1 cellular context compared by ENCODE assay signal in the genomic region with DNA sequence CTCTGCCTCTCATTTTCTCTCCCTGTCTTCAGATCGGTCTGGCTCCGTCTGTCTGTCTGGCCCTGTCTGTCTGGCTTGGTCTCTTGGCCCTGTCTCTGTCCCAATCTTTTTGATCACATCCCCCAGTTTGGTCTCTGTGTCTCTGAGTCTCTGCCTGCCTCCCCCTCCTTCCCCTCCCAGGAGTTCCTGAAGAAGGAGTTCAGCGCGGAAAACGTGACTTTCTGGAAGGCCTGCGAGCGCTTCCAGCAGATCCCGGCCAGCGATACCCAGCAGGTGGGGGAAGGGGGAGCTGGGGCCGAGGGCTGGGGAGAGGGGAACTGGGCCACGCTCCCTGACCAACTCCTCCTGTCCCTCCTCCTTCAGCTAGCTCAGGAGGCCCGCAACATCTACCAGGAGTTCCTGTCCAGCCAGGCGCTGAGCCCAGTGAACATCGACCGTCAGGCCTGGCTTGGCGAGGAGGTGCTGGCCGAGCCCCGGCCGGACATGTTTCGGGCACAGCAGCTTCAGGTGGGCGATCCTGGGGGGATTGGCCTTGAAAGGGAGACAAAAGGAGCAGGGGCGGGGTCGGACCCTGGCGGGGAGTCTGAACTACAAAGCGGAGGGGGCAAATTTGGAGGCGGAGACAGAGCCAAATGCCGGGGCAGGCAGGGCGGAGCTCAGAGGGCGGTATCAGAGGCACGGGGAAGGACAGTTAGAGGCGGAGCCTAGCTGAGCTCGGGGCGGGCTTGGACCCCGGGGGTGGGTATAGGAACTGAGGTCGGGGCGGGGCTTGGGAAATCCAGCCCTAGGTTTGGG.
TF ChIP-seq lines count a peak whose summit lies in the region.

No MANE protein-coding gene starts in this region.

TF ChIP-seq in K562, 482 proteins besides CTCF, POLR2A, EP300 and RAD21 (continued from another document and continues in another):
- TF ChIP-seq, protein P1, sequence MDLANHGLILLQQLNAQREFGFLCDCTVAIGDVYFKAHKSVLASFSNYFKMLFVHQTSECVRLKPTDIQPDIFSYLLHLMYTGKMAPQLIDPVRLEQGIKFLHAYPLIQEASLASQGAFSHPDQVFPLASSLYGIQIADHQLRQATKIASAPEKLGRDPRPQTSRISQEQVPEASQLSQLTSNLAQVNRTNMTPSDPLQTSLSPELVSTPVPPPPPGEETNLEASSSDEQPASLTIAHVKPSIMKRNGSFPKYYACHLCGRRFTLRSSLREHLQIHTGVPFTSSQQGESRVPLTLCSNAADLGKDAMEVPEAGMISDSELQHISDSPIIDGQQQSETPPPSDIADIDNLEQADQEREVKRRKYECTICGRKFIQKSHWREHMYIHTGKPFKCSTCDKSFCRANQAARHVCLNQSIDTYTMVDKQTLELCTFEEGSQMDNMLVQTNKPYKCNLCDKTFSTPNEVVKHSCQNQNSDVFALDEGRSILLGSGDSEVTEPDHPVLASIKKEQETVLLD (IDR thresholded peaks at IDR 0.05), result 0 out of 2 replicates have a peak, but pooled peaks have one; percentile 39
- no peak for TF ChIP-seq ZFP36 (IDR thresholded peaks at IDR 0.05; ENCODE audit: low read depth, low read length, partially characterized antibody)
- TF ChIP-seq MYNN (IDR thresholded peaks at IDR 0.05), result 0 out of 2 replicates have a peak, but pooled peaks have one; percentile 16
- no peak for TF ChIP-seq MYNN (CRISPR knock-in tag; IDR thresholded peaks at IDR 0.05)
- no peak for TF ChIP-seq TCF7 (IDR thresholded peaks at IDR 0.05; ENCODE audit: borderline replicate concordance)
- TF ChIP-seq CBX2 (IDR thresholded peaks at IDR 0.05; ENCODE audit: insufficient read depth, low read length, poor library complexity, severe bottlenecking), result no peak
- peak; percentile 88 for TF ChIP-seq POLR2G (IDR thresholded peaks at IDR 0.05; ENCODE audit: low read depth, low read length)
- TF ChIP-seq BACH1 (tag; IDR thresholded peaks at IDR 0.05), result no peak
- TF ChIP-seq ZNF764 (CRISPR knock-in tag; IDR thresholded peaks at IDR 0.05; ENCODE audit: low read depth), result no peak
- peak; percentile 98 for TF ChIP-seq ZNF263 (CRISPR knock-in tag; IDR thresholded peaks at IDR 0.05; ENCODE audit: borderline replicate concordance)
- TF ChIP-seq TAF9B (IDR thresholded peaks at IDR 0.05; ENCODE audit: partially characterized antibody), result no peak
- TF ChIP-seq, protein P2, sequence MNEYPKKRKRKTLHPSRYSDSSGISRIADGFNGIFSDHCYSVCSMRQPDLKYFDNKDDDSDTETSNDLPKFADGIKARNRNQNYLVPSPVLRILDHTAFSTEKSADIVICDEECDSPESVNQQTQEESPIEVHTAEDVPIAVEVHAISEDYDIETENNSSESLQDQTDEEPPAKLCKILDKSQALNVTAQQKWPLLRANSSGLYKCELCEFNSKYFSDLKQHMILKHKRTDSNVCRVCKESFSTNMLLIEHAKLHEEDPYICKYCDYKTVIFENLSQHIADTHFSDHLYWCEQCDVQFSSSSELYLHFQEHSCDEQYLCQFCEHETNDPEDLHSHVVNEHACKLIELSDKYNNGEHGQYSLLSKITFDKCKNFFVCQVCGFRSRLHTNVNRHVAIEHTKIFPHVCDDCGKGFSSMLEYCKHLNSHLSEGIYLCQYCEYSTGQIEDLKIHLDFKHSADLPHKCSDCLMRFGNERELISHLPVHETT (CRISPR knock-in tag; conservative IDR thresholded peaks at IDR 0.05 in 1 of 2, IDR thresholded peaks at IDR 0.05 in 1 of 2), result peak in 1 of 2 experiments; percentile 78; a peak in 2 of 4 replicates
- no peak for TF ChIP-seq ZNF143 (CRISPR knock-in tag; IDR thresholded peaks at IDR 0.05)
- TF ChIP-seq, protein P3, sequence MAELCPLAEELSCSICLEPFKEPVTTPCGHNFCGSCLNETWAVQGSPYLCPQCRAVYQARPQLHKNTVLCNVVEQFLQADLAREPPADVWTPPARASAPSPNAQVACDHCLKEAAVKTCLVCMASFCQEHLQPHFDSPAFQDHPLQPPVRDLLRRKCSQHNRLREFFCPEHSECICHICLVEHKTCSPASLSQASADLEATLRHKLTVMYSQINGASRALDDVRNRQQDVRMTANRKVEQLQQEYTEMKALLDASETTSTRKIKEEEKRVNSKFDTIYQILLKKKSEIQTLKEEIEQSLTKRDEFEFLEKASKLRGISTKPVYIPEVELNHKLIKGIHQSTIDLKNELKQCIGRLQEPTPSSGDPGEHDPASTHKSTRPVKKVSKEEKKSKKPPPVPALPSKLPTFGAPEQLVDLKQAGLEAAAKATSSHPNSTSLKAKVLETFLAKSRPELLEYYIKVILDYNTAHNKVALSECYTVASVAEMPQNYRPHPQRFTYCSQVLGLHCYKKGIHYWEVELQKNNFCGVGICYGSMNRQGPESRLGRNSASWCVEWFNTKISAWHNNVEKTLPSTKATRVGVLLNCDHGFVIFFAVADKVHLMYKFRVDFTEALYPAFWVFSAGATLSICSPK (IDR thresholded peaks at IDR 0.05; ENCODE audit: borderline replicate concordance), result no peak
- TF ChIP-seq, protein P4, sequence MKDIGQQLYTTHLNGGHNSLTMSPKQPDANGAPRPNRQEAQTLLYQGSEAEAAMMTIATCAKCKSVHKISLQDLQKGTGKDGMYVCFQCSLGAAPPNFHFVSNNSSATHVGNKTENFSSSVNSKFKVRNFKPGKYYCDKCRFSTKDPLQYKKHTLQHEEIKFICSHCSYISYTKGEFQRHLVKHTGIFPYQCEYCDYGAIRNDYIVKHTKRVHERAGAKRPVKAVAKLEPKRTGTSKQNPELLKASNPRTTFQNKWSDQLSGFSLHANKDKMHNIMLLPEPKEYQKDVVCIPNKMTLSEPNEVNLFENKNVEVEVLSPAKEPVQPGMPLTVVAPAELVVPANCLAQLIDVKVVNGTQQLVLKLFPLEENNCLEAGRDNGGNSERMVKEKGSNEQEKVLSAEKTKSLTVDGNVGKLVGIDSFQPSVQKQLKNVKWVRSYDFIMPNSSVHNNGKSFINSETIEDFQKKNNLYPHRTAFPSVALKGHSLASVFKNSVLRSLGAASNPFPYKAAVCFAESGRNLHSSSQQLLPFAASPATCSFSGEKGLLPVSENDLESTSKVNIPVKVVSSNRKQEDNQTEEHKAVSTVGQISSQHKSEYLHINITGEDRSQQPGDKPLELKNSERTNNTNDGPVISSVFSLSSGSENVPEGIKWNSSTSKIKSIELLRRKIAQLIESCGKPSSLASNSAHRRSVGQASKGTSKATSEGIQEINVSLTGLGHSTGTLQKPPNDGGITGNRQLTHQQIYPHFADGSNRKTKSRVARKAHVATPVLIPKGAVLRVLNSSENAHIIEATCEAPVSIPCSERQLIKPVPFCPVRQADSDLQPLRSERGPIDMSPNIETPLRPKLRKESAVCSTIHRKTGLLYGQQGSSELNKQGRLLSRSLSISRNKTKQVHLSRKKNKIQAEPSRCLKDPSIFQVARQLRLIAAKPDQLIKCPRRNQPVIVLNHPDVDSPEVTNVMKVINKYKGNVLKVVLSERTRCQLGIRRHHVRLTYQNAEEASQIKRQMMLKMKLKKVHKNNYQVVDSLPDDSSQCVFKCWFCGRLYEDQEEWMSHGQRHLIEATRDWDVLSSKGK (CRISPR knock-in tag; IDR thresholded peaks at IDR 0.05), result no peak
- no peak for TF ChIP-seq TCFL5 (CRISPR knock-in tag; conservative IDR thresholded peaks at IDR 0.05)
- no peak for TF ChIP-seq TFAM (CRISPR knock-in tag; conservative IDR thresholded peaks at IDR 0.05)
- no peak for TF ChIP-seq NCOA6 (IDR thresholded peaks at IDR 0.05)
- TF ChIP-seq SOX6 (IDR thresholded peaks at IDR 0.05), result 0 out of 2 replicates have a peak, but pooled peaks have one; percentile 40
- no peak for TF ChIP-seq GTF3C2 (IDR thresholded peaks at IDR 0.05; ENCODE audit: borderline replicate concordance, extremely low read depth, insufficient read length)
- no peak for TF ChIP-seq DACH1 (IDR thresholded peaks at IDR 0.05; ENCODE audit: partially characterized antibody)
- TF ChIP-seq, protein P5, sequence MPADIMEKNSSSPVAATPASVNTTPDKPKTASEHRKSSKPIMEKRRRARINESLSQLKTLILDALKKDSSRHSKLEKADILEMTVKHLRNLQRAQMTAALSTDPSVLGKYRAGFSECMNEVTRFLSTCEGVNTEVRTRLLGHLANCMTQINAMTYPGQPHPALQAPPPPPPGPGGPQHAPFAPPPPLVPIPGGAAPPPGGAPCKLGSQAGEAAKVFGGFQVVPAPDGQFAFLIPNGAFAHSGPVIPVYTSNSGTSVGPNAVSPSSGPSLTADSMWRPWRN (IDR thresholded peaks at IDR 0.05; ENCODE audit: low read depth), result peak; percentile 49; the same call in 1 of the 2 replicates
- TF ChIP-seq SUPT5H (IDR thresholded peaks at IDR 0.05), result peak; percentile 80
- TF ChIP-seq SMARCC2 (IDR thresholded peaks at IDR 0.05; ENCODE audit: low read depth), result no peak
- no peak; a peak in 1 of 4 replicates for TF ChIP-seq FOXK2 (conservative IDR thresholded peaks at IDR 0.05 in 1 of 2, IDR thresholded peaks at IDR 0.05 in 1 of 2; ENCODE audit: low read depth in 2 of 2)
- no peak for TF ChIP-seq MCM7 (IDR thresholded peaks at IDR 0.05)
- no peak for TF ChIP-seq MED1 (CRISPR knock-in tag; IDR thresholded peaks at IDR 0.05; ENCODE audit: borderline replicate concordance)
- TF ChIP-seq ZNF121 (CRISPR knock-in tag; conservative IDR thresholded peaks at IDR 0.05), result no peak
- TF ChIP-seq HNRNPLL (IDR thresholded peaks at IDR 0.05; ENCODE audit: low read depth, low read length, poor library complexity, severe bottlenecking), result peak; percentile 41
- TF ChIP-seq PHB2 (IDR thresholded peaks at IDR 0.05; ENCODE audit: low read depth), result no peak
- TF ChIP-seq BHLHE40 (IDR thresholded peaks at IDR 0.05; ENCODE audit: low read length), result peak; percentile 96
- TF ChIP-seq PHF20 (IDR thresholded peaks at IDR 0.05; ENCODE audit: partially characterized antibody), result peak; percentile 54
- no peak for TF ChIP-seq ELF1 (tag; IDR thresholded peaks at IDR 0.05)
- peak; percentile 44 for TF ChIP-seq TAF1 (IDR thresholded peaks at IDR 0.05; ENCODE audit: control insufficient read depth, extremely low read depth, insufficient read depth, low read length, severe bottlenecking)
- peak; percentile 89 for TF ChIP-seq LEF1 (IDR thresholded peaks at IDR 0.05)
- TF ChIP-seq ZNF24 (IDR thresholded peaks at IDR 0.05), result no peak
- peak; percentile 44 for TF ChIP-seq GABPA (tag; conservative IDR thresholded peaks at IDR 0.05; ENCODE audit: low read depth)
- no peak for TF ChIP-seq ZNF316 (IDR thresholded peaks at IDR 0.05)
- TF ChIP-seq SMAD1 (IDR thresholded peaks at IDR 0.05; ENCODE audit: low read depth, low read length, partially characterized antibody), result no peak
- TF ChIP-seq TGIF2 (CRISPR knock-in tag; IDR thresholded peaks at IDR 0.05), result no peak
- TF ChIP-seq ZNF707 (CRISPR knock-in tag; conservative IDR thresholded peaks at IDR 0.05), result no peak
- TF ChIP-seq STAT5A (IDR thresholded peaks at IDR 0.05; ENCODE audit: borderline replicate concordance, low read length), result no peak
- TF ChIP-seq CREBBP (IDR thresholded peaks at IDR 0.05; ENCODE audit: low read depth, low read length), result no peak
- TF ChIP-seq TCF3 (CRISPR knock-in tag; IDR thresholded peaks at IDR 0.05), result no peak; the same call in 1 of the 2 replicates
- TF ChIP-seq ZBTB17 (CRISPR knock-in tag; IDR thresholded peaks at IDR 0.05), result peak; percentile 98
- peak; percentile 50 for TF ChIP-seq HCFC1 (IDR thresholded peaks at IDR 0.05; ENCODE audit: low read depth, low read length)
- TF ChIP-seq ZKSCAN1 (IDR thresholded peaks at IDR 0.05; ENCODE audit: low read depth, low read length), result no peak
- TF ChIP-seq FIP1L1 (IDR thresholded peaks at IDR 0.05; ENCODE audit: low read depth, low read length, poor library complexity, severe bottlenecking), result peak; percentile 15
- peak; percentile 26; the same call in 1 of the 2 replicates for TF ChIP-seq ETV1 (tag; conservative IDR thresholded peaks at IDR 0.05; ENCODE audit: low read depth)
- TF ChIP-seq CBFA2T2 (conservative IDR thresholded peaks at IDR 0.05), result no peak
- TF ChIP-seq E2F6 (IDR thresholded peaks at IDR 0.05; ENCODE audit: borderline replicate concordance in 1 of 2, extremely low read depth in 1 of 2, insufficient read depth in 1 of 2, insufficient read length in 1 of 2, low read depth in 1 of 2, low read length in 1 of 2, poor library complexity in 1 of 2, severe bottlenecking in 1 of 2), result peak in 1 of 2 experiments; percentile 30
- TF ChIP-seq ZBTB5 (IDR thresholded peaks at IDR 0.05), result no peak
- TF ChIP-seq NELFE (IDR thresholded peaks at IDR 0.05; ENCODE audit: insufficient read depth, insufficient read length), result no peak
- TF ChIP-seq HIVEP1 (CRISPR knock-in tag; IDR thresholded peaks at IDR 0.05), result no peak
- TF ChIP-seq BCOR (IDR thresholded peaks at IDR 0.05), result peak; percentile 59; the same call in 1 of the 2 replicates
- TF ChIP-seq CREM (IDR thresholded peaks at IDR 0.05; ENCODE audit: low read depth), result no peak
